12 cellular contexts compared by ENCODE assay signal in genomic region chr1:154747380-154747779, GRCh38.
DNase-seq lines count a peak whose midpoint lies in the region; ATAC-seq and TF ChIP-seq lines count a peak whose summit lies in the region.
"Had no signal": no experiment of that assay in that cellular context is flagged by ENCODE, and none has a peak within 500 bp of the region (broad histone marks: within the 10 kb centered on the region; RNA-seq: fewer than 3 reads in every experiment).

No MANE protein-coding gene starts in this region.

- no peak overlapping the region for H2AFZ ChIP-seq in neural progenitor cell (replicated peaks)

- no peak for TF ChIP-seq CTCF in neural progenitor cell (IDR thresholded peaks at IDR 0.05)

- H3K9me3 ChIP-seq in neural progenitor cell (ENCODE audit: low read depth), result no peaks in the 10 kb centered on the region
- H3K9me3 ChIP-seq: upper lobe of right lung had no signal

- H3F3A ChIP-seq in neural progenitor cell (ENCODE audit: low read depth), result peaks cover 14% of the 10 kb centered on the region

- ATAC-seq in GM18520 (IDR thresholded peaks at IDR 0.05; ENCODE audit: unreplicated experiment), result no peak
- ATAC-seq: PC-3, upper lobe of right lung had no signal

- H3K9ac ChIP-seq in neural progenitor cell, result no peak overlapping the region

- H3K4me1 ChIP-seq in neural progenitor cell, result peaks cover 28% of the 10 kb centered on the region

- H3K27ac Mint-ChIP-seq in neural progenitor cell, result peak overlapping the region; percentile 77

- no peak overlapping the region for H3K4me3 Mint-ChIP-seq in neural progenitor cell

- DNase-seq in NCI-H1417 (lab: John Stamatoyannopoulos, UW), result peak in 2 of 3 experiments; percentile 37 to 62
- DNase-seq in NCI-H1417 treated with DMSO at 0.1 percent for 48 hours (lab: John Stamatoyannopoulos, UW), result no peak
- DNase-seq in NCI-H2227 (lab: John Stamatoyannopoulos, UW; ENCODE audit: unreplicated experiment), result peak; percentile 38
- no peak for DNase-seq in caudate nucleus (lab: John Stamatoyannopoulos, UW)
- DNase-seq in neural progenitor cell (ENCODE audit: low spot score), result no peak
- no peak for DNase-seq in nucleus accumbens (lab: John Stamatoyannopoulos, UW)
- no peak for DNase-seq in cerebellar nuclear complex (lab: John Stamatoyannopoulos, UW)
- DNase-seq: 8988T, left cardiac atrium, PC-3, upper lobe of right lung had no signal

- H3K4me2 ChIP-seq in neural progenitor cell, result no peak overlapping the region

- H3K36me3 ChIP-seq in neural progenitor cell, result no peaks in the 10 kb centered on the region
- H3K36me3 ChIP-seq: upper lobe of right lung had no signal

- no peaks in the 10 kb centered on the region for H3K79me2 ChIP-seq in neural progenitor cell (ENCODE audit: low read depth)

- H3K4me3 ChIP-seq in neural progenitor cell, result no peak overlapping the region
- H3K4me3 ChIP-seq: upper lobe of right lung had no signal

- H3K27me3 Mint-ChIP-seq in neural progenitor cell (ENCODE audit: insufficient read depth, low read depth), result peaks cover 24% of the 10 kb centered on the region

- H3K9me3 Mint-ChIP-seq in neural progenitor cell, result peaks cover under 1% of the 10 kb centered on the region

- H3K27me3 ChIP-seq in neural progenitor cell, result no peaks in the 10 kb centered on the region
- H3K27me3 ChIP-seq: upper lobe of right lung had no signal

- peak overlapping the region; percentile 74 for H3K27ac ChIP-seq in caudate nucleus (ENCODE audit: low read depth, low read length)
- no peak overlapping the region for H3K27ac ChIP-seq in neural progenitor cell
- H3K27ac ChIP-seq: upper lobe of right lung had no signal

- no peaks in the 10 kb centered on the region for H3K36me3 Mint-ChIP-seq in neural progenitor cell

- peaks cover 46% of the 10 kb centered on the region for H3K4me1 Mint-ChIP-seq in neural progenitor cell

- H4K20me1 ChIP-seq in neural progenitor cell (ENCODE audit: low read depth), result no peaks in the 10 kb centered on the region

Comparison
In these comparisons a context has a peak if more than half of its experiments do, and no peak if none do; other contexts are left out.
1. DNase-seq: peak in NCI-H1417 (2 of 3) and NCI-H2227 (single experiment); none in NCI-H1417 treated with DMSO at 0.1 percent for 48 hours (single experiment), caudate nucleus (0 of 61), neural progenitor cell (single experiment), nucleus accumbens (0 of 56) and cerebellar nuclear complex (0 of 2).